In the genomic region with DNA sequence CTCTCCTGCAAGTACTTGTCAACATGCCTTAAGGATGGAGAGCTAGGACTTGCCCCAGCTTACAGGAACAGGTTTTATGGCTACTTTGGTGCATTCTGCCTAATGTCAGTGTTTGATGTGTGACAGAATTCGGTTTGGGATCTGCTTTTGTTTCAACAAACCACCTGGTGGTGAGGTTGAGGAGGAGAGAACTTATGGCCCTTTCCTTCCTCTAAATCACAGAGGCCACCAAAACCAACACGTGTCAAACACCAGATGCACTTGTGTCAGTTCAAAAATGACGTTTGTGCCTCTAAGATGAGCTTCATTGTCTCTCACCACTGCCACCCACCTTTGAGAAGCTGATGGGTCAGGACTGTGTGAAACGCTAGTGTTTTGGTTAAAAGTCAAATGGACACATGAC, we compare ENCODE assay signal across 8 cellular contexts.
DNase-seq lines count a peak whose midpoint lies in the region; ATAC-seq, FAIRE-seq and TF ChIP-seq lines count a peak whose summit lies in the region.

No MANE protein-coding gene starts in this region.

- no peaks in the 10 kb centered on the region for H3K27me3 ChIP-seq in H1 (replicated peaks in 1 of 4; ENCODE audit: control insufficient read depth in 3 of 4, extremely low read depth in 1 of 4, insufficient read depth in 3 of 4, low read length in 3 of 4)

- TF ChIP-seq CTCF in GM12875 (IDR thresholded peaks at IDR 0.05; ENCODE audit: borderline replicate concordance, insufficient read depth, low read depth, low read length) (peak; percentile 26; the same call in 1 of the 2 replicates), H1 (IDR thresholded peaks at IDR 0.05; ENCODE audit: control extremely low read depth in 1 of 3, insufficient read depth in 1 of 3, low read depth in 1 of 3, low read length in 3 of 3) (no peak), osteocyte (IDR thresholded peaks at IDR 0.05) (no peak)

- H4K8ac ChIP-seq in H1 (ENCODE audit: extremely low read depth, insufficient read depth, low read length) = no peak overlapping the region

- H3K23ac ChIP-seq in H1 (ENCODE audit: insufficient read length) = no peak overlapping the region

- H3K36me3 ChIP-seq in H1 (ENCODE audit: control insufficient read depth in 2 of 4, insufficient read depth in 4 of 4, low read length in 3 of 4) = no peaks in the 10 kb centered on the region

- peaks cover 0 to 10% (median 1%) of the 10 kb centered on the region in 4 experiments; a peak in 2 of 7 replicates for H3K4me1 ChIP-seq in H1 (replicated peaks in 1 of 4; ENCODE audit: control insufficient read depth in 3 of 4, insufficient read depth in 4 of 4, low read length in 3 of 4)

- H2BK20ac ChIP-seq in H1 (ENCODE audit: low read length) = no peak overlapping the region

- FAIRE-seq in H1 (lab: Jason Lieb, UNC) = no peak

- CTCF ChIA-PET in H1 (lab: Charles Lee; ENCODE audit: partially characterized antibody) = interaction anchor here (0.6 to 6.6 kb wide), 22 partner anchors 9 to 527 kb away, joined by 3 to 47 read pairs (median 4); a partner anchor contains a TSS

- H2BK15ac ChIP-seq in H1 (ENCODE audit: low read length) = no peak overlapping the region

- H3K4me1 Mint-ChIP-seq in osteocyte (ENCODE audit: unreplicated experiment) = no peaks in the 10 kb centered on the region

- H3K4me2 ChIP-seq in H1 (ENCODE audit: insufficient read depth in 1 of 2, low read depth in 2 of 2, low read length in 2 of 2) = no peak overlapping the region

- no peaks in the 10 kb centered on the region for H3K9me3 ChIP-seq in H1 (ENCODE audit: insufficient read depth in 2 of 2, low read depth in 1 of 2, low read length in 1 of 2)

- 87% methylated on average over 4 of the region's 4 CpGs; no CpG with 5 or more reads in 1 of the 2 experiments for WGBS in H1 (ENCODE audit: extremely low coverage in 1 of 2, insufficient coverage in 1 of 2, insufficient read length in 1 of 2, insufficient replicate concordance in 2 of 2, low coverage in 1 of 2, low lambda C conversion rate in 2 of 2, missing lambda C conversion rate in 1 of 2), 2 experiments

- H3K27ac Mint-ChIP-seq in osteocyte (ENCODE audit: unreplicated experiment) = no peak overlapping the region

- no peak overlapping the region for H3K9ac ChIP-seq in H1 (replicated peaks in 1 of 4; ENCODE audit: extremely low read depth in 1 of 4, low read depth in 3 of 4, low read length in 3 of 4)

- H2AK5ac ChIP-seq in H1 (ENCODE audit: low read depth, low read length) = no peak overlapping the region

- no peak overlapping the region for H2BK12ac ChIP-seq in H1 (ENCODE audit: low read depth, low read length)

- no peak overlapping the region for H4K5ac ChIP-seq in H1 (ENCODE audit: insufficient read length, low read depth, low read length)

- no peaks in the 10 kb centered on the region for H3K27me3 Mint-ChIP-seq in osteocyte (ENCODE audit: unreplicated experiment)

- no peaks in the 10 kb centered on the region for H4K20me1 ChIP-seq in H1 (replicated peaks in 1 of 2; ENCODE audit: control insufficient read depth in 1 of 2, insufficient read depth in 2 of 2, low read length in 2 of 2)

- H3K56ac ChIP-seq in H1 (replicated peaks; ENCODE audit: insufficient read length, low read depth, low read length) = no peak overlapping the region

- no peaks in the 10 kb centered on the region for H3K79me2 ChIP-seq in H1 (ENCODE audit: control insufficient read depth in 1 of 2, insufficient read depth in 2 of 2, low read length in 2 of 2)

- H3K36me3 Mint-ChIP-seq in osteocyte (ENCODE audit: unreplicated experiment) = no peaks in the 10 kb centered on the region

- TF ChIP-seq EP300 in H1 (IDR thresholded peaks at IDR 0.05; ENCODE audit: borderline replicate concordance in 1 of 2, low read depth in 2 of 2, low read length in 2 of 2) = no peak

- no peak for TF ChIP-seq RAD21 in H1 (IDR thresholded peaks at IDR 0.05 in 1 of 2, conservative IDR thresholded peaks at IDR 0.05 in 1 of 2; ENCODE audit: low read depth in 2 of 2, low read length in 2 of 2)

- POLR2A ChIA-PET in H1 (lab: Charles Lee; ENCODE audit: partially characterized antibody) = no interaction called here

- H3K23me2 ChIP-seq in H1 (ENCODE audit: low read depth, low read length) = no peaks in the 10 kb centered on the region

- no peak overlapping the region for H3K14ac ChIP-seq in H1 (ENCODE audit: insufficient read length)

- DNase-seq in H1 (ENCODE audit: low read depth in 1 of 2, low spot score in 2 of 2) (no peak), head of caudate nucleus (no peak), osteocyte (ENCODE audit: extremely low spot score, unreplicated experiment) (no peak), Ammon's horn (ENCODE audit: low spot score) (no peak)
- no peak for DNase-seq in stimulated activated CD4-positive, alpha-beta T cell treated with anti-CD3 and anti-CD28 coated beads, Interleukin-12 subunit alpha, Interleukin-12 subunit beta, amount 100 ng/mL, for 4 hours

- no peak overlapping the region for H2AFZ ChIP-seq in H1 (ENCODE audit: low read length)

- H2BK120ac ChIP-seq in H1 (replicated peaks; ENCODE audit: low read depth, low read length) = no peak overlapping the region

- TF ChIP-seq POLR2A in H1 (IDR thresholded peaks at IDR 0.05; ENCODE audit: control extremely low read depth in 1 of 2, low read depth in 2 of 2, low read length in 2 of 2) = no peak

- H3K79me1 ChIP-seq in H1 (ENCODE audit: low read depth, low read length) = no peaks in the 10 kb centered on the region

- intact Hi-C loops in head of caudate nucleus (cut with DNase I) = no loop called here

- H3K4me3 ChIP-seq in GM12875 (ENCODE audit: low read depth, low read length) = no peak overlapping the region
- no peak overlapping the region for H3K4me3 ChIP-seq in H1 (ENCODE audit: extremely low read depth in 1 of 4, insufficient read depth in 2 of 4, low read depth in 3 of 4, low read length in 4 of 4)

- H3K18ac ChIP-seq in H1 (ENCODE audit: extremely low read depth, low read length) = no peak overlapping the region

- no peak overlapping the region for H3K4ac ChIP-seq in H1 (replicated peaks; ENCODE audit: insufficient read length, low read depth, low read length)

- H3K9me3 Mint-ChIP-seq in osteocyte (ENCODE audit: unreplicated experiment) = no peaks in the 10 kb centered on the region

- peak; percentile 62 for ATAC-seq in GM21367 (IDR thresholded peaks at IDR 0.05; ENCODE audit: unreplicated experiment)
- peak; percentile 69 for ATAC-seq in HG03354 (IDR thresholded peaks at IDR 0.05; ENCODE audit: poor library complexity, severe bottlenecking, unreplicated experiment)

- H3K27ac ChIP-seq in H1 (ENCODE audit: low read depth, low read length) = no peak overlapping the region

- H2BK5ac ChIP-seq in H1 (ENCODE audit: low read depth, low read length) = peak overlapping the region; percentile 3; the same call in 1 of the 2 replicates

- no peak overlapping the region for H4K91ac ChIP-seq in H1 (replicated peaks; ENCODE audit: insufficient read length, low read length)

- no peak overlapping the region for H3K4me3 Mint-ChIP-seq in osteocyte (ENCODE audit: unreplicated experiment)

TF ChIP-seq in H1, 55 proteins besides CTCF, POLR2A, EP300 and RAD21:
- TF ChIP-seq CREB1 (IDR thresholded peaks at IDR 0.05) = no peak
- TF ChIP-seq SIN3A (conservative IDR thresholded peaks at IDR 0.05 in 1 of 2, IDR thresholded peaks at IDR 0.05 in 1 of 2; ENCODE audit: low read depth in 1 of 2, low read length in 2 of 2) = no peak
- TF ChIP-seq ASH2L (IDR thresholded peaks at IDR 0.05; ENCODE audit: low read length) = no peak
- no peak for TF ChIP-seq NANOG (IDR thresholded peaks at IDR 0.05; ENCODE audit: insufficient read depth, low read depth, low read length, poor library complexity, severe bottlenecking)
- no peak for TF ChIP-seq SIX5 (IDR thresholded peaks at IDR 0.05; ENCODE audit: low read depth, low read length)
- no peak for TF ChIP-seq SAP30 (IDR thresholded peaks at IDR 0.05; ENCODE audit: insufficient read depth, insufficient replicate concordance, low read length)
- TF ChIP-seq HDAC6 (IDR thresholded peaks at IDR 0.05; ENCODE audit: low read depth, low read length) = no peak
- no peak for TF ChIP-seq SIRT6 (IDR thresholded peaks at IDR 0.05; ENCODE audit: low read length)
- no peak for TF ChIP-seq BRCA1 (IDR thresholded peaks at IDR 0.05; ENCODE audit: low read depth, low read length)
- TF ChIP-seq, protein P1, sequence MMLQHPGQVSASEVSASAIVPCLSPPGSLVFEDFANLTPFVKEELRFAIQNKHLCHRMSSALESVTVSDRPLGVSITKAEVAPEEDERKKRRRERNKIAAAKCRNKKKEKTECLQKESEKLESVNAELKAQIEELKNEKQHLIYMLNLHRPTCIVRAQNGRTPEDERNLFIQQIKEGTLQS (IDR thresholded peaks at IDR 0.05; ENCODE audit: insufficient read depth, low read depth, low read length) = no peak
